16 cellular contexts compared by ENCODE assay signal in genomic region chr13:111664060-111664459, GRCh38.
"Had no signal": no experiment of that assay in that cellular context is flagged by ENCODE, and none has a peak within 500 bp of the region (broad histone marks: within the 10 kb centered on the region; RNA-seq: fewer than 3 reads in every experiment).

No MANE protein-coding gene starts in this region.

- H3K4me3 Mint-ChIP-seq: activated CD4-positive, alpha-beta memory T cell treated with anti-CD3 and anti-CD28 coated beads, Interleukin-2, amount 10 ng/mL, durations not matched to agents 7 days and 5 days; activated T-cell treated with anti-CD3 and anti-CD28 coated beads, Interleukin-2, amount 50 U/mL, for 72 hours; nephron progenitor cell; stimulated activated memory B cell treated with anti-CD40 and anti-IgM and Interleukin-4, amounts not matched to agents 10 μg/mL and 1 μg/mL and 100 μg/mL, for 72 hours; T-helper 2 cell treated with Interferon-gamma antibody and Interleukin-4, amounts not matched to agents 5 μg/mL and 100 μg/mL, for 36 hours had no signal

- DNase-seq: activated CD4-positive, alpha-beta memory T cell treated with anti-CD3 and anti-CD28 coated beads, Interleukin-2, amount 10 ng/mL, durations not matched to agents 7 days and 5 days; activated CD4-positive, alpha-beta T cell treated with anti-CD3 and anti-CD28 coated beads for 1 hour; activated CD8-positive, alpha-beta memory T cell treated with anti-CD3 and anti-CD28 coated beads, Interleukin-2, amount 50 U/mL, for 4 hours; activated naive CD4-positive, alpha-beta T cell; activated T-cell treated with anti-CD3 and anti-CD28 coated beads, Interleukin-2, amount 50 U/mL, for 72 hours; colonic mucosa; effector memory CD4-positive, alpha-beta T cell; hippocampal formation; mammary epithelial cell; nephron progenitor cell; tibial artery had no signal

- H3K27me3 Mint-ChIP-seq: activated CD4-positive, alpha-beta memory T cell treated with anti-CD3 and anti-CD28 coated beads, Interleukin-2, amount 10 ng/mL, durations not matched to agents 7 days and 5 days; stimulated activated memory B cell treated with anti-CD40 and anti-IgM and Interleukin-4, amounts not matched to agents 10 μg/mL and 1 μg/mL and 100 μg/mL, for 72 hours had no signal

- H3K36me3 Mint-ChIP-seq: stimulated activated memory B cell treated with anti-CD40 and anti-IgM and Interleukin-4, amounts not matched to agents 10 μg/mL and 1 μg/mL and 100 μg/mL, for 72 hours had no signal

- H3K27me3 ChIP-seq: colonic mucosa, ovary had no signal

- ATAC-seq: activated T-cell treated with anti-CD3 and anti-CD28 coated beads, Interleukin-2, amount 50 U/mL, for 72 hours; stimulated activated memory B cell treated with anti-CD40 and anti-IgM and Interleukin-4, amounts not matched to agents 10 μg/mL and 1 μg/mL and 100 μg/mL, for 72 hours had no signal

- H3K27ac Mint-ChIP-seq: activated CD4-positive, alpha-beta memory T cell treated with anti-CD3 and anti-CD28 coated beads, Interleukin-2, amount 10 ng/mL, durations not matched to agents 7 days and 5 days; activated T-cell treated with anti-CD3 and anti-CD28 coated beads, Interleukin-2, amount 50 U/mL, for 72 hours; nephron progenitor cell; stimulated activated memory B cell treated with anti-CD40 and anti-IgM and Interleukin-4, amounts not matched to agents 10 μg/mL and 1 μg/mL and 100 μg/mL, for 72 hours; T-helper 2 cell treated with Interferon-gamma antibody and Interleukin-4, amounts not matched to agents 5 μg/mL and 100 μg/mL, for 36 hours had no signal

- H3K4me3 ChIP-seq: colonic mucosa, ovary, smooth muscle cell, tibial artery had no signal

- H3K9me3 ChIP-seq: colonic mucosa, ovary, tibial artery had no signal

- H3K27ac ChIP-seq: colonic mucosa, epithelial cell of prostate, tibial artery had no signal

- H3K36me3 ChIP-seq: colonic mucosa, ovary, tibial artery had no signal

- H3K4me1 Mint-ChIP-seq: activated CD4-positive, alpha-beta memory T cell treated with anti-CD3 and anti-CD28 coated beads, Interleukin-2, amount 10 ng/mL, durations not matched to agents 7 days and 5 days; stimulated activated memory B cell treated with anti-CD40 and anti-IgM and Interleukin-4, amounts not matched to agents 10 μg/mL and 1 μg/mL and 100 μg/mL, for 72 hours had no signal

- H3K9me3 Mint-ChIP-seq: activated CD4-positive, alpha-beta memory T cell treated with anti-CD3 and anti-CD28 coated beads, Interleukin-2, amount 10 ng/mL, durations not matched to agents 7 days and 5 days; activated T-cell treated with anti-CD3 and anti-CD28 coated beads, Interleukin-2, amount 50 U/mL, for 72 hours; nephron progenitor cell; stimulated activated memory B cell treated with anti-CD40 and anti-IgM and Interleukin-4, amounts not matched to agents 10 μg/mL and 1 μg/mL and 100 μg/mL, for 72 hours; T-helper 2 cell treated with Interferon-gamma antibody and Interleukin-4, amounts not matched to agents 5 μg/mL and 100 μg/mL, for 36 hours had no signal

- H3K4me1 ChIP-seq: colonic mucosa, tibial artery had no signal
